Comparison of ENCODE assay signal across 1 cellular context in the genomic region with DNA sequence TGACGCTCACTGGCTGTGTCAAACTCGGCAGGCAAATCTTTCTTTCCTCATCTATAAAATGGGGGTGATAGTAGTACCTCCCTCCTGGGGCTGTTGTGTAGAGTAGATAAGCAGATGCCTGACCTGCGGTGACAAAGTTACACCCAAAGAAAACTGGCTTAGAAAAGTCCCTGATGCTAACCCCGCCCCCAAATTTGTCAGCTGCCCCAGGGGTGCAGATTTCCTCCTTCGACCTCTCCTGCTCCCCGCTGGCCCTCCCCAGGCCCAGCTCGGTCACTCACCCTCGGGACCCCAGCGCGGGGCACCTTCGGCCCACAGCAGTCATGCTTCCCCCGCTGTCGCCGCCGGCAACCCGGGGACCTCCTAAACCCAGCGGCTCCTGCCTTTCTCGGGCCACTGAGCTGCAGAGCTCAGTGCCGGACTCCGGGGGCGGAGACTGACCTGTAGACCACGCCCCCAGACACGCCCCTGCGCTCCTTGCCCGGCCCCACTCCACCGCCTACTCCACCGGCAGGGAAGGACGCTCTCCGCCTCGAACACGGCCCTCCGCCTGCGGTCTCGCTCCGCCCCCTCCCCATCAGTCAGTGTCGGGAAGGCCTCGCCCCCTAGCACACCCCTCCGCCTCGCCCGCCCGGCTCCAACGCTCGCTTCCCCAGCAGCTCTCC.
TF ChIP-seq lines count a peak whose summit lies in the region.

No MANE protein-coding gene starts in this region.

TF ChIP-seq in HepG2, 621 proteins besides CTCF, POLR2A, EP300 and RAD21 (continued from another document and continues in another):
- TF ChIP-seq, protein P1, sequence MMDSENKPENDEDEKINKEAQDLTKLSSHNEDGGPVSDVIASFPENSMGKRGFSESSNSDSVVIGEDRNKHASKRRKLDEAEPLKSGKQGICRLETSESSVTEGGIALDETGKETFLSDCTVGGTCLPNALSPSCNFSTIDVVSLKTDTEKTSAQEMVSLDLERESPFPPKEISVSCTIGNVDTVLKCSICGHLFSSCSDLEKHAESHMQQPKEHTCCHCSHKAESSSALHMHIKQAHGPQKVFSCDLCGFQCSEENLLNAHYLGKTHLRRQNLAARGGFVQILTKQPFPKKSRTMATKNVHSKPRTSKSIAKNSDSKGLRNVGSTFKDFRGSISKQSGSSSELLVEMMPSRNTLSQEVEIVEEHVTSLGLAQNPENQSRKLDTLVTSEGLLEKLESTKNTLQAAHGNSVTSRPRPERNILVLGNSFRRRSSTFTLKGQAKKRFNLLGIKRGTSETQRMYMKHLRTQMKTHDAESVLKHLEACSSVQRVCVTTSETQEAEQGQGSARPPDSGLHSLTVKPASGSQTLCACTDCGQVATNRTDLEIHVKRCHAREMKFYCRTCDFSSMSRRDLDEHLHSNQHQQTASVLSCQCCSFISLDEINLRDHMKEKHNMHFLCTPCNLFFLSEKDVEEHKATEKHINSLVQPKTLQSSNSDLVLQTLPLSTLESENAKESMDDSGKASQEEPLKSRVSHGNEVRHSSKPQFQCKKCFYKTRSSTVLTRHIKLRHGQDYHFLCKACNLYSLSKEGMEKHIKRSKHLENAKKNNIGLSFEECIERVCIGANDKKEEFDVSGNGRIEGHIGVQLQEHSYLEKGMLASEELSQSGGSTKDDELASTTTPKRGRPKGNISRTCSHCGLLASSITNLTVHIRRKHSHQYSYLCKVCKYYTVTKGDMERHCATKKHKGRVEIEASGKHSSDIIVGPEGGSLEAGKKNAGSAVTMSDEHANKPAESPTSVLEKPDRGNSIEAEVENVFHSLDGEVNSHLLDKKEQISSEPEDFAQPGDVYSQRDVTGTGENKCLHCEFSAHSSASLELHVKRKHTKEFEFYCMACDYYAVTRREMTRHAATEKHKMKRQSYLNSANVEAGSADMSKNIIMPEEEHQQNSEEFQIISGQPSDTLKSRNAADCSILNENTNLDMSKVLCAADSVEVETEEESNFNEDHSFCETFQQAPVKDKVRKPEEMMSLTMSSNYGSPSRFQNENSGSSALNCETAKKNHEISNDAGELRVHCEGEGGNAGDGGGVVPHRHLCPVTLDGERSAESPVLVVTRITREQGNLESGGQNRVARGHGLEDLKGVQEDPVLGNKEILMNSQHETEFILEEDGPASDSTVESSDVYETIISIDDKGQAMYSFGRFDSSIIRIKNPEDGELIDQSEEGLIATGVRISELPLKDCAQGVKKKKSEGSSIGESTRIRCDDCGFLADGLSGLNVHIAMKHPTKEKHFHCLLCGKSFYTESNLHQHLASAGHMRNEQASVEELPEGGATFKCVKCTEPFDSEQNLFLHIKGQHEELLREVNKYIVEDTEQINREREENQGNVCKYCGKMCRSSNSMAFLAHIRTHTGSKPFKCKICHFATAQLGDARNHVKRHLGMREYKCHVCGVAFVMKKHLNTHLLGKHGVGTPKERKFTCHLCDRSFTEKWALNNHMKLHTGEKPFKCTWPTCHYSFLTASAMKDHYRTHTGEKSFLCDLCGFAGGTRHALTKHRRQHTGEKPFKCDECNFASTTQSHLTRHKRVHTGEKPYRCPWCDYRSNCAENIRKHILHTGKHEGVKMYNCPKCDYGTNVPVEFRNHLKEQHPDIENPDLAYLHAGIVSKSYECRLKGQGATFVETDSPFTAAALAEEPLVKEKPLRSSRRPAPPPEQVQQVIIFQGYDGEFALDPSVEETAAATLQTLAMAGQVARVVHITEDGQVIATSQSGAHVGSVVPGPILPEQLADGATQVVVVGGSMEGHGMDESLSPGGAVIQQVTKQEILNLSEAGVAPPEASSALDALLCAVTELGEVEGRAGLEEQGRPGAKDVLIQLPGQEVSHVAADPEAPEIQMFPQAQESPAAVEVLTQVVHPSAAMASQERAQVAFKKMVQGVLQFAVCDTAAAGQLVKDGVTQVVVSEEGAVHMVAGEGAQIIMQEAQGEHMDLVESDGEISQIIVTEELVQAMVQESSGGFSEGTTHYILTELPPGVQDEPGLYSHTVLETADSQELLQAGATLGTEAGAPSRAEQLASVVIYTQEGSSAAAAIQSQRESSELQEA (CRISPR knock-in tag; IDR thresholded peaks at IDR 0.05; ENCODE audit: not compliant biosample characterization), result no peak
- TF ChIP-seq, protein P2, sequence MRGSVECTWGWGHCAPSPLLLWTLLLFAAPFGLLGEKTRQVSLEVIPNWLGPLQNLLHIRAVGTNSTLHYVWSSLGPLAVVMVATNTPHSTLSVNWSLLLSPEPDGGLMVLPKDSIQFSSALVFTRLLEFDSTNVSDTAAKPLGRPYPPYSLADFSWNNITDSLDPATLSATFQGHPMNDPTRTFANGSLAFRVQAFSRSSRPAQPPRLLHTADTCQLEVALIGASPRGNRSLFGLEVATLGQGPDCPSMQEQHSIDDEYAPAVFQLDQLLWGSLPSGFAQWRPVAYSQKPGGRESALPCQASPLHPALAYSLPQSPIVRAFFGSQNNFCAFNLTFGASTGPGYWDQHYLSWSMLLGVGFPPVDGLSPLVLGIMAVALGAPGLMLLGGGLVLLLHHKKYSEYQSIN (CRISPR knock-in tag; IDR thresholded peaks at IDR 0.05; ENCODE audit: borderline replicate concordance), result no peak
- TF ChIP-seq ZNF260 (CRISPR knock-in tag; IDR thresholded peaks at IDR 0.05; ENCODE audit: borderline replicate concordance, low read depth), result no peak
- peak; percentile 100 for TF ChIP-seq HOXD1 (CRISPR knock-in tag; IDR thresholded peaks at IDR 0.05)
- TF ChIP-seq RXRB (CRISPR knock-in tag; IDR thresholded peaks at IDR 0.05; ENCODE audit: borderline replicate concordance), result peak; percentile 11; the same call in 1 of the 2 replicates
- TF ChIP-seq HNRNPK (IDR thresholded peaks at IDR 0.05; ENCODE audit: low read depth, low read length, poor library complexity, severe bottlenecking), result peak; percentile 64
- no peak for TF ChIP-seq ZNF235 (CRISPR knock-in tag; IDR thresholded peaks at IDR 0.05; ENCODE audit: borderline replicate concordance)
- no peak for TF ChIP-seq ZNF7 (CRISPR knock-in tag; IDR thresholded peaks at IDR 0.05)
- TF ChIP-seq, protein P3, sequence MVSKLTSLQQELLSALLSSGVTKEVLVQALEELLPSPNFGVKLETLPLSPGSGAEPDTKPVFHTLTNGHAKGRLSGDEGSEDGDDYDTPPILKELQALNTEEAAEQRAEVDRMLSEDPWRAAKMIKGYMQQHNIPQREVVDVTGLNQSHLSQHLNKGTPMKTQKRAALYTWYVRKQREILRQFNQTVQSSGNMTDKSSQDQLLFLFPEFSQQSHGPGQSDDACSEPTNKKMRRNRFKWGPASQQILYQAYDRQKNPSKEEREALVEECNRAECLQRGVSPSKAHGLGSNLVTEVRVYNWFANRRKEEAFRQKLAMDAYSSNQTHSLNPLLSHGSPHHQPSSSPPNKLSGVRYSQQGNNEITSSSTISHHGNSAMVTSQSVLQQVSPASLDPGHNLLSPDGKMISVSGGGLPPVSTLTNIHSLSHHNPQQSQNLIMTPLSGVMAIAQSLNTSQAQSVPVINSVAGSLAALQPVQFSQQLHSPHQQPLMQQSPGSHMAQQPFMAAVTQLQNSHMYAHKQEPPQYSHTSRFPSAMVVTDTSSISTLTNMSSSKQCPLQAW (CRISPR knock-in tag; IDR thresholded peaks at IDR 0.05), result 0 out of 2 replicates have a peak, but pooled peaks have one; percentile 31
- 0 out of 2 replicates have a peak, but pooled peaks have one; percentile 26 for TF ChIP-seq GATAD1 (CRISPR knock-in tag; IDR thresholded peaks at IDR 0.05)
- TF ChIP-seq ZNF550 (CRISPR knock-in tag; IDR thresholded peaks at IDR 0.05; ENCODE audit: borderline replicate concordance), result no peak
- peak; percentile 52 for TF ChIP-seq RBM39 (IDR thresholded peaks at IDR 0.05; ENCODE audit: low read depth, low read length, poor library complexity, severe bottlenecking)
- peak; percentile 37; the same call in 1 of the 2 replicates for TF ChIP-seq ZNF768 (CRISPR knock-in tag; IDR thresholded peaks at IDR 0.05)
- TF ChIP-seq, protein P4, sequence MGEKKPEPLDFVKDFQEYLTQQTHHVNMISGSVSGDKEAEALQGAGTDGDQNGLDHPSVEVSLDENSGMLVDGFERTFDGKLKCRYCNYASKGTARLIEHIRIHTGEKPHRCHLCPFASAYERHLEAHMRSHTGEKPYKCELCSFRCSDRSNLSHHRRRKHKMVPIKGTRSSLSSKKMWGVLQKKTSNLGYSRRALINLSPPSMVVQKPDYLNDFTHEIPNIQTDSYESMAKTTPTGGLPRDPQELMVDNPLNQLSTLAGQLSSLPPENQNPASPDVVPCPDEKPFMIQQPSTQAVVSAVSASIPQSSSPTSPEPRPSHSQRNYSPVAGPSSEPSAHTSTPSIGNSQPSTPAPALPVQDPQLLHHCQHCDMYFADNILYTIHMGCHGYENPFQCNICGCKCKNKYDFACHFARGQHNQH (CRISPR knock-in tag; IDR thresholded peaks at IDR 0.05), result 0 out of 2 replicates have a peak, but pooled peaks have one; percentile 46
- TF ChIP-seq ZNF788 (CRISPR knock-in tag; IDR thresholded peaks at IDR 0.05; ENCODE audit: borderline replicate concordance), result peak; percentile 56; the same call in 1 of the 2 replicates
- no peak for TF ChIP-seq SP2 (CRISPR knock-in tag; IDR thresholded peaks at IDR 0.05)
- TF ChIP-seq ZNF24 (IDR thresholded peaks at IDR 0.05), result no peak
- no peak for TF ChIP-seq RBFOX2 (IDR thresholded peaks at IDR 0.05; ENCODE audit: low read depth, low read length)
- peak; percentile 66 for TF ChIP-seq GABPB1 (CRISPR knock-in tag; IDR thresholded peaks at IDR 0.05)
- TF ChIP-seq, protein P5, sequence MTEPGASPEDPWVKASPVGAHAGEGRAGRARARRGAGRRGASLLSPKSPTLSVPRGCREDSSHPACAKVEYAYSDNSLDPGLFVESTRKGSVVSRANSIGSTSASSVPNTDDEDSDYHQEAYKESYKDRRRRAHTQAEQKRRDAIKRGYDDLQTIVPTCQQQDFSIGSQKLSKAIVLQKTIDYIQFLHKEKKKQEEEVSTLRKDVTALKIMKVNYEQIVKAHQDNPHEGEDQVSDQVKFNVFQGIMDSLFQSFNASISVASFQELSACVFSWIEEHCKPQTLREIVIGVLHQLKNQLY (CRISPR knock-in tag; IDR thresholded peaks at IDR 0.05), result no peak
- TF ChIP-seq MAF1 (CRISPR knock-in tag; IDR thresholded peaks at IDR 0.05; ENCODE audit: borderline replicate concordance), result no peak
- TF ChIP-seq SP1 (IDR thresholded peaks at IDR 0.05), result peak; percentile 85
- TF ChIP-seq SP1 (CRISPR knock-in tag; IDR thresholded peaks at IDR 0.05), result peak; percentile 91
- TF ChIP-seq, protein P6, sequence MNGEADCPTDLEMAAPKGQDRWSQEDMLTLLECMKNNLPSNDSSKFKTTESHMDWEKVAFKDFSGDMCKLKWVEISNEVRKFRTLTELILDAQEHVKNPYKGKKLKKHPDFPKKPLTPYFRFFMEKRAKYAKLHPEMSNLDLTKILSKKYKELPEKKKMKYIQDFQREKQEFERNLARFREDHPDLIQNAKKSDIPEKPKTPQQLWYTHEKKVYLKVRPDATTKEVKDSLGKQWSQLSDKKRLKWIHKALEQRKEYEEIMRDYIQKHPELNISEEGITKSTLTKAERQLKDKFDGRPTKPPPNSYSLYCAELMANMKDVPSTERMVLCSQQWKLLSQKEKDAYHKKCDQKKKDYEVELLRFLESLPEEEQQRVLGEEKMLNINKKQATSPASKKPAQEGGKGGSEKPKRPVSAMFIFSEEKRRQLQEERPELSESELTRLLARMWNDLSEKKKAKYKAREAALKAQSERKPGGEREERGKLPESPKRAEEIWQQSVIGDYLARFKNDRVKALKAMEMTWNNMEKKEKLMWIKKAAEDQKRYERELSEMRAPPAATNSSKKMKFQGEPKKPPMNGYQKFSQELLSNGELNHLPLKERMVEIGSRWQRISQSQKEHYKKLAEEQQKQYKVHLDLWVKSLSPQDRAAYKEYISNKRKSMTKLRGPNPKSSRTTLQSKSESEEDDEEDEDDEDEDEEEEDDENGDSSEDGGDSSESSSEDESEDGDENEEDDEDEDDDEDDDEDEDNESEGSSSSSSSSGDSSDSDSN (CRISPR knock-in tag; IDR thresholded peaks at IDR 0.05), result peak; percentile 47; the same call in 1 of the 2 replicates
- no peak for TF ChIP-seq ZNF282 (IDR thresholded peaks at IDR 0.05; ENCODE audit: partially characterized antibody)
- TF ChIP-seq MED8 (CRISPR knock-in tag; IDR thresholded peaks at IDR 0.05; ENCODE audit: insufficient replicate concordance), result no peak
- TF ChIP-seq, protein P7, sequence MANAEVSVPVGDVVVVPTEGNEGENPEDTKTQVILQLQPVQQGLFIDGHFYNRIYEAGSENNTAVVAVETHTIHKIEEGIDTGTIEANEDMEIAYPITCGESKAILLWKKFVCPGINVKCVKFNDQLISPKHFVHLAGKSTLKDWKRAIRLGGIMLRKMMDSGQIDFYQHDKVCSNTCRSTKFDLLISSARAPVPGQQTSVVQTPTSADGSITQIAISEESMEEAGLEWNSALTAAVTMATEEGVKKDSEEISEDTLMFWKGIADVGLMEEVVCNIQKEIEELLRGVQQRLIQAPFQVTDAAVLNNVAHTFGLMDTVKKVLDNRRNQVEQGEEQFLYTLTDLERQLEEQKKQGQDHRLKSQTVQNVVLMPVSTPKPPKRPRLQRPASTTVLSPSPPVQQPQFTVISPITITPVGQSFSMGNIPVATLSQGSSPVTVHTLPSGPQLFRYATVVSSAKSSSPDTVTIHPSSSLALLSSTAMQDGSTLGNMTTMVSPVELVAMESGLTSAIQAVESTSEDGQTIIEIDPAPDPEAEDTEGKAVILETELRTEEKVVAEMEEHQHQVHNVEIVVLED (CRISPR knock-in tag; IDR thresholded peaks at IDR 0.05; ENCODE audit: borderline replicate concordance), result 0 out of 2 replicates have a peak, but pooled peaks have one; percentile 39
- no peak for TF ChIP-seq KMT2A (CRISPR knock-in tag; IDR thresholded peaks at IDR 0.05)
- TF ChIP-seq HNRNPLL (IDR thresholded peaks at IDR 0.05; ENCODE audit: low read depth, low read length, poor library complexity, severe bottlenecking), result peak; percentile 83
- TF ChIP-seq, protein P8, sequence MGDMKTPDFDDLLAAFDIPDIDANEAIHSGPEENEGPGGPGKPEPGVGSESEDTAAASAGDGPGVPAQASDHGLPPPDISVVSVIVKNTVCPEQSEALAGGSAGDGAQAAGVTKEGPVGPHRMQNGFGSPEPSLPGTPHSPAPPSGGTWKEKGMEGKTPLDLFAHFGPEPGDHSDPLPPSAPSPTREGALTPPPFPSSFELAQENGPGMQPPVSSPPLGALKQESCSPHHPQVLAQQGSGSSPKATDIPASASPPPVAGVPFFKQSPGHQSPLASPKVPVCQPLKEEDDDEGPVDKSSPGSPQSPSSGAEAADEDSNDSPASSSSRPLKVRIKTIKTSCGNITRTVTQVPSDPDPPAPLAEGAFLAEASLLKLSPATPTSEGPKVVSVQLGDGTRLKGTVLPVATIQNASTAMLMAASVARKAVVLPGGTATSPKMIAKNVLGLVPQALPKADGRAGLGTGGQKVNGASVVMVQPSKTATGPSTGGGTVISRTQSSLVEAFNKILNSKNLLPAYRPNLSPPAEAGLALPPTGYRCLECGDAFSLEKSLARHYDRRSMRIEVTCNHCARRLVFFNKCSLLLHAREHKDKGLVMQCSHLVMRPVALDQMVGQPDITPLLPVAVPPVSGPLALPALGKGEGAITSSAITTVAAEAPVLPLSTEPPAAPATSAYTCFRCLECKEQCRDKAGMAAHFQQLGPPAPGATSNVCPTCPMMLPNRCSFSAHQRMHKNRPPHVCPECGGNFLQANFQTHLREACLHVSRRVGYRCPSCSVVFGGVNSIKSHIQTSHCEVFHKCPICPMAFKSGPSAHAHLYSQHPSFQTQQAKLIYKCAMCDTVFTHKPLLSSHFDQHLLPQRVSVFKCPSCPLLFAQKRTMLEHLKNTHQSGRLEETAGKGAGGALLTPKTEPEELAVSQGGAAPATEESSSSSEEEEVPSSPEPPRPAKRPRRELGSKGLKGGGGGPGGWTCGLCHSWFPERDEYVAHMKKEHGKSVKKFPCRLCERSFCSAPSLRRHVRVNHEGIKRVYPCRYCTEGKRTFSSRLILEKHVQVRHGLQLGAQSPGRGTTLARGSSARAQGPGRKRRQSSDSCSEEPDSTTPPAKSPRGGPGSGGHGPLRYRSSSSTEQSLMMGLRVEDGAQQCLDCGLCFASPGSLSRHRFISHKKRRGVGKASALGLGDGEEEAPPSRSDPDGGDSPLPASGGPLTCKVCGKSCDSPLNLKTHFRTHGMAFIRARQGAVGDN (CRISPR knock-in tag; IDR thresholded peaks at IDR 0.05), result peak; percentile 59
- TF ChIP-seq ZNF382 (CRISPR knock-in tag; IDR thresholded peaks at IDR 0.05; ENCODE audit: borderline replicate concordance), result no peak
- peak; percentile 81; the same call in 1 of the 2 replicates for TF ChIP-seq PCBP1 (IDR thresholded peaks at IDR 0.05; ENCODE audit: borderline replicate concordance, low read depth, low read length)
- no peak for TF ChIP-seq FOXA3 (CRISPR knock-in tag; IDR thresholded peaks at IDR 0.05)
